1 cellular context compared by ENCODE assay signal in genomic region chr22:44957267-44957905, GRCh38.
TF ChIP-seq lines count a peak whose summit lies in the region.

No MANE protein-coding gene starts in this region.

TF ChIP-seq in HepG2, 621 proteins besides CTCF, POLR2A, EP300 and RAD21:
- TF ChIP-seq ZNF512B (CRISPR knock-in tag; IDR thresholded peaks at IDR 0.05; ENCODE audit: borderline replicate concordance) (no peak), RAD51 (IDR thresholded peaks at IDR 0.05; ENCODE audit: borderline replicate concordance) (no peak), ZNF317 (CRISPR knock-in tag; IDR thresholded peaks at IDR 0.05) (peak; percentile 76; the same call in 1 of the 2 replicates), JARID2 (CRISPR knock-in tag; IDR thresholded peaks at IDR 0.05; ENCODE audit: insufficient replicate concordance) (no peak), ZMYM2 (CRISPR knock-in tag; IDR thresholded peaks at IDR 0.05) (no peak), NFE2 (CRISPR knock-in tag; IDR thresholded peaks at IDR 0.05) (no peak), MYNN (CRISPR knock-in tag; IDR thresholded peaks at IDR 0.05; ENCODE audit: low read depth) (no peak)
